Comparison of ENCODE assay signal across 8 cellular contexts in genomic region chr3:195863121-195864061, GRCh38. TPM values are rescaled to one million over a fixed set of nuclear protein-coding genes. Genes with fewer than 3 reads are reported as not detected.
A peak's percentile ranks its signal among the peaks of the same experiment; 100 is the strongest.
DNase-seq lines count a peak whose midpoint lies in the region; ATAC-seq lines count a peak whose summit lies in the region.

No MANE protein-coding gene starts in this region.

- no peak overlapping the region for H3K14ac ChIP-seq in trophoblast cell (ENCODE audit: low read length)

- no peak overlapping the region for H3K27ac ChIP-seq in trophoblast cell (ENCODE audit: low read depth, low read length)
- peak overlapping the region; percentile 36 for H3K27ac ChIP-seq in temporal lobe (ENCODE audit: low read depth, low read length)

- no peaks in the 10 kb centered on the region for H3K27me3 ChIP-seq in trophoblast cell (ENCODE audit: insufficient read depth, low read length)

- H3K18ac ChIP-seq in trophoblast cell (ENCODE audit: low read length): no peak overlapping the region

- H4K8ac ChIP-seq in trophoblast cell (ENCODE audit: low read depth, low read length): no peak overlapping the region

- no peaks in the 10 kb centered on the region for H3K79me1 ChIP-seq in trophoblast cell (ENCODE audit: low read length)

- no peak overlapping the region for H3K4ac ChIP-seq in trophoblast cell (ENCODE audit: low read depth, low read length)

- ATAC-seq in HG03565 (IDR thresholded peaks at IDR 0.05; ENCODE audit: unreplicated experiment) (peak; percentile 40), HG02571 (IDR thresholded peaks at IDR 0.05; ENCODE audit: unreplicated experiment) (no peak)

- no peak overlapping the region for H3K4me3 ChIP-seq in trophoblast cell (ENCODE audit: low read depth, low read length)

- H3K36me3 ChIP-seq in trophoblast cell (ENCODE audit: control insufficient read depth in 1 of 2, insufficient read depth in 2 of 2, low read length in 2 of 2): peaks cover 31 to 34% of the 10 kb centered on the region in 2 experiments

- no peak overlapping the region for H2BK5ac ChIP-seq in trophoblast cell (ENCODE audit: low read depth, low read length, poor library complexity)

- H3K9me3 ChIP-seq in trophoblast cell (ENCODE audit: insufficient read depth, low read depth, low read length): no peaks in the 10 kb centered on the region

- no peak overlapping the region for H3K23ac ChIP-seq in trophoblast cell (ENCODE audit: low read length)

- no peaks in the 10 kb centered on the region for H3K79me2 ChIP-seq in trophoblast cell (ENCODE audit: control insufficient read depth, insufficient read depth, low read length, poor library complexity)

- no peak overlapping the region for H3K9ac ChIP-seq in trophoblast cell (ENCODE audit: low read length)

- no peak overlapping the region for H2AFZ ChIP-seq in trophoblast cell (ENCODE audit: insufficient read depth, low read length, poor library complexity)

- H3K4me2 ChIP-seq in trophoblast cell (ENCODE audit: low read length): no peak overlapping the region

- no peak overlapping the region for H2AK5ac ChIP-seq in trophoblast cell (ENCODE audit: low read length)

- no CpG with 5 or more reads among the region's 30 CpGs for WGBS in trophoblast cell (ENCODE audit: extremely low coverage, insufficient coverage, insufficient read length)

- H3K4me1 ChIP-seq in trophoblast cell (ENCODE audit: control insufficient read depth in 1 of 2, insufficient read depth in 2 of 2, low read length in 2 of 2): peaks cover 0 to 5% of the 10 kb centered on the region in 2 experiments

- no peak overlapping the region for H2BK120ac ChIP-seq in trophoblast cell (ENCODE audit: insufficient read depth, low read length, poor library complexity)

- peak; percentile 87 for DNase-seq in DMS53 (lab: John Stamatoyannopoulos, UW)
- peak; percentile 77 for DNase-seq in SK-N-DZ (ENCODE audit: low spot score)
- DNase-seq in activated naive CD4-positive, alpha-beta T cell treated with Interleukin-2 at 50 U/mL for 16 hours: peak; percentile 70
- peak; percentile 66 for DNase-seq in germinal center (ENCODE audit: low spot score)
- peak; percentile 91 to 93 for DNase-seq in trophoblast cell

- no peak overlapping the region for H4K91ac ChIP-seq in trophoblast cell (ENCODE audit: low read depth, low read length)

- no peak overlapping the region for H2BK12ac ChIP-seq in trophoblast cell (ENCODE audit: low read length)

- no peak overlapping the region for H4K12ac ChIP-seq in trophoblast cell (ENCODE audit: low read depth, low read length)

RNA-seq across cellular contexts. Expression of gene TNK2, which starts 45.0 kb away (rescaled TPM):
- 9.0 and 13.8 TPM in 2 replicates for polyA plus RNA-seq in SK-N-DZ (2014; cell fraction: cytosol; rRNA removed)
- 39.4 and 56.8 TPM in 2 replicates for polyA plus RNA-seq in SK-N-DZ (2014; cell fraction: nucleus; rRNA removed)
- polyA plus RNA-seq in trophoblast cell (2013): 22.5 TPM in 2 replicates
- total RNA-seq in temporal lobe: 13.0 TPM

RNA-seq across cellular contexts. Expression of gene MUC4, which starts 51.7 kb away (rescaled TPM):
- under 0.01 TPM in 1 of 2 replicates, not detected in the other for polyA plus RNA-seq in SK-N-DZ (2014; cell fraction: cytosol; rRNA removed)
- 0.13 and 1.1 TPM in 2 replicates for polyA plus RNA-seq in SK-N-DZ (2014; cell fraction: nucleus; rRNA removed)
- polyA plus RNA-seq in trophoblast cell (2013): 0.05 and 0.08 TPM in 2 replicates
- under 0.01 TPM for total RNA-seq in temporal lobe
